6 cellular contexts compared by ENCODE assay signal in genomic region chr11:118998388-118998717, GRCh38. TPM values are rescaled to one million over a fixed set of nuclear protein-coding genes. Genes with fewer than 3 reads are reported as not detected.
A peak's percentile ranks its signal among the peaks of the same experiment; 100 is the strongest.
DNase-seq lines count a peak whose midpoint lies in the region; ATAC-seq, FAIRE-seq and TF ChIP-seq lines count a peak whose summit lies in the region.

No MANE protein-coding gene starts in this region.

- H4K20me1 ChIP-seq in SU-DHL-6 (ENCODE audit: low read depth, low read length) (no peaks in the 10 kb centered on the region), keratinocyte (ENCODE audit: control insufficient read depth, extremely low read depth, insufficient read depth, low read length) (no peaks in the 10 kb centered on the region)

- FAIRE-seq in keratinocyte (lab: Jason Lieb, UNC): no peak

- CTCF ChIA-PET in HEK293T (lab: Yijun Ruan, JAX): no interaction called here

- POLR2A ChIA-PET in HEK293T (lab: Yijun Ruan, JAX): interaction anchor here (0.8 to 2.0 kb wide), 7 partner anchors 14 to 76 kb away, joined by 3 to 15 read pairs (median 5); partner anchors contain the start of genes RPS25 and TRAPPC4

- H3K4me1 ChIP-seq in keratinocyte (ENCODE audit: control insufficient read depth, extremely low read depth, insufficient read depth, low read length): peaks cover 26% of the 10 kb centered on the region

- peak; percentile 13 for ATAC-seq in GM21825 (IDR thresholded peaks at IDR 0.05; ENCODE audit: unreplicated experiment)

- H3K4me3 ChIP-seq in SU-DHL-6 (ENCODE audit: insufficient read depth, low read length, poor library complexity, severe bottlenecking) (peak overlapping the region; percentile 73), keratinocyte (ENCODE audit: control insufficient read depth in 2 of 3, extremely low read depth in 1 of 3, insufficient read depth in 2 of 3, low read depth in 1 of 3, low read length in 3 of 3) (peak overlapping the region; percentile 60 to 95 (median 93))

- no peaks in the 10 kb centered on the region for H3K9me2 ChIP-seq in SU-DHL-6 (replicated peaks; ENCODE audit: insufficient read depth, low read length)

- H3K27me3 ChIP-seq in SU-DHL-6 (ENCODE audit: low read length) (no peaks in the 10 kb centered on the region), keratinocyte (ENCODE audit: control insufficient read depth, extremely low read depth, insufficient read depth, low read length) (no peaks in the 10 kb centered on the region)

- H3K9ac ChIP-seq in SU-DHL-6 (ENCODE audit: low read length) (peak overlapping the region; percentile 79), keratinocyte (ENCODE audit: control insufficient read depth, extremely low read depth, insufficient read depth, low read length) (peak overlapping the region; percentile 76)

- H2AFZ ChIP-seq in SU-DHL-6 (ENCODE audit: low read depth, low read length, severe bottlenecking) (peak overlapping the region; percentile 70), keratinocyte (ENCODE audit: control insufficient read depth, low read length) (peak overlapping the region; percentile 84)

- H3K79me2 ChIP-seq in SU-DHL-6 (ENCODE audit: insufficient read depth, low read length) (peaks cover 40% of the 10 kb centered on the region), keratinocyte (ENCODE audit: control insufficient read depth, insufficient read depth, low read length) (peaks cover 23% of the 10 kb centered on the region)

- H3K27ac ChIP-seq in SU-DHL-6 (ENCODE audit: low read depth, low read length) (peak overlapping the region; percentile 5; the same call in 1 of the 2 replicates), keratinocyte (ENCODE audit: control insufficient read depth, insufficient read depth, low read length) (peak overlapping the region; percentile 74)

- no peaks in the 10 kb centered on the region for H3K9me3 ChIP-seq in SU-DHL-6 (ENCODE audit: insufficient read depth, low read length)
- no peaks in the 10 kb centered on the region for H3K9me3 ChIP-seq in keratinocyte (ENCODE audit: control insufficient read depth, low read depth, low read length)

- H3K9me1 ChIP-seq in keratinocyte (ENCODE audit: control insufficient read depth, extremely low read depth, insufficient read depth, low read length): no peaks in the 10 kb centered on the region

- no peak for DNase-seq in keratinocyte (ENCODE audit: low read depth, low spot score)
- DNase-seq in RPMI8226: no peak
- DNase-seq in RKO (ENCODE audit: low spot score): no peak
- no peak for DNase-seq in HEK293T (ENCODE audit: extremely low spot score)

- no peaks in the 10 kb centered on the region for H3F3A ChIP-seq in SU-DHL-6 (ENCODE audit: insufficient read depth)

- TF ChIP-seq CTCF in SU-DHL-6 (IDR thresholded peaks at IDR 0.05; ENCODE audit: insufficient read depth, low read length, poor library complexity, severe bottlenecking) (no peak), keratinocyte (optimal IDR thresholded peaks at IDR 0.05 in 1 of 3, IDR thresholded peaks at IDR 0.05 in 1 of 3, conservative IDR thresholded peaks at IDR 0.05 in 1 of 3; ENCODE audit: extremely low read depth in 1 of 3, insufficient read depth in 2 of 3, low read length in 3 of 3) (no peak)

- dilution Hi-C loops in keratinocyte (cut with MboI; ENCODE audit: extremely low pct_ligation_motif_present, low sequenced_read_pairs): no loop called here

- H3K36me3 ChIP-seq in SU-DHL-6 (ENCODE audit: low read length) (0 out of 2 replicates have a peak, but pooled peaks cover 4% of the 10 kb centered on the region), keratinocyte (ENCODE audit: control insufficient read depth in 2 of 2, extremely low read depth in 1 of 2, insufficient read depth in 2 of 2, low read length in 2 of 2) (peaks cover 6 to 10% of the 10 kb centered on the region in 2 experiments)

- H3K4me2 ChIP-seq in SU-DHL-6 (ENCODE audit: low read depth, low read length, poor library complexity, severe bottlenecking): peak overlapping the region; percentile 74
- H3K4me2 ChIP-seq in keratinocyte (ENCODE audit: control insufficient read depth, extremely low read depth, insufficient read depth, low read depth, low read length): peak overlapping the region; percentile 98

TF ChIP-seq in HEK293T, 16 proteins besides CTCF, POLR2A, EP300 and RAD21:
- TF ChIP-seq ZNF384 (IDR thresholded peaks at IDR 0.05) (no peak), ELF4 (IDR thresholded peaks at IDR 0.05) (no peak), HDGF (IDR thresholded peaks at IDR 0.05; ENCODE audit: borderline replicate concordance) (no peak), NFRKB (IDR thresholded peaks at IDR 0.05) (no peak), SP1 (IDR thresholded peaks at IDR 0.05) (no peak), SUZ12 (IDR thresholded peaks at IDR 0.05) (no peak), PKNOX1 (IDR thresholded peaks at IDR 0.05) (no peak), ARNT (IDR thresholded peaks at IDR 0.05) (no peak), TARDBP (IDR thresholded peaks at IDR 0.05) (no peak), BHLHE40 (IDR thresholded peaks at IDR 0.05; ENCODE audit: borderline replicate concordance) (no peak), L3MBTL2 (conservative IDR thresholded peaks at IDR 0.05) (no peak; the same call in 1 of the 2 replicates), FOXM1 (IDR thresholded peaks at IDR 0.05; ENCODE audit: borderline replicate concordance) (no peak), FOXK2 (IDR thresholded peaks at IDR 0.05) (no peak), CTBP1 (IDR thresholded peaks at IDR 0.05; ENCODE audit: borderline replicate concordance) (no peak)

RNA-seq across cellular contexts. Expression of gene CENATAC, which starts 0.4 kb away (rescaled TPM):
- polyA plus RNA-seq in keratinocyte: 11.9 to 22.6 TPM (median 14.9 TPM) in 3 replicates
- polyA plus RNA-seq in keratinocyte (2011; ENCODE audit: low read depth): 18.2 TPM
- polyA plus RNA-seq in keratinocyte (2011; cell fraction: cytosol; rRNA removed): 2.7 and 3.6 TPM in 2 replicates
- 60.5 and 67.0 TPM in 2 replicates for polyA plus RNA-seq in keratinocyte (2011; cell fraction: nucleus; rRNA removed)
- polyA plus RNA-seq in keratinocyte (2012; ENCODE audit: low replicate concordance): 7.9 and 17.4 TPM in 2 replicates
- 4.3 to 27.3 TPM (median 16.1 TPM) in 3 replicates for polyA minus RNA-seq in keratinocyte
- polyA minus RNA-seq in keratinocyte (2011; cell fraction: cytosol; rRNA and poly(A)+ RNA removed): 2.7 TPM
- 23.1 and 42.0 TPM in 2 replicates for polyA minus RNA-seq in keratinocyte (2011; cell fraction: nucleus; rRNA and poly(A)+ RNA removed)

RNA-seq across cellular contexts. Expression of gene RPS25, which starts 19.8 kb away (rescaled TPM):
- polyA plus RNA-seq in keratinocyte: 650 to 2,463 TPM (median 978 TPM) in 3 replicates
- polyA plus RNA-seq in keratinocyte (2011; ENCODE audit: low read depth): 1,677 TPM
- polyA plus RNA-seq in keratinocyte (2011; cell fraction: cytosol; rRNA removed): 2,647 and 3,511 TPM in 2 replicates
- 639 and 1,109 TPM in 2 replicates for polyA plus RNA-seq in keratinocyte (2011; cell fraction: nucleus; rRNA removed)
- 932 and 1,579 TPM in 2 replicates for polyA plus RNA-seq in keratinocyte (2012; ENCODE audit: low replicate concordance)
- polyA minus RNA-seq in keratinocyte: 21.1 to 230 TPM (median 131 TPM) in 3 replicates
- polyA minus RNA-seq in keratinocyte (2011; cell fraction: cytosol; rRNA and poly(A)+ RNA removed): 460 TPM
- polyA minus RNA-seq in keratinocyte (2011; cell fraction: nucleus; rRNA and poly(A)+ RNA removed): 30.3 and 51.6 TPM in 2 replicates

RNA-seq across cellular contexts. Expression of gene TRAPPC4, which starts 20.2 kb away (rescaled TPM):
- polyA plus RNA-seq in keratinocyte: 113 to 121 TPM (median 119 TPM) in 3 replicates
- 39.0 TPM for polyA plus RNA-seq in keratinocyte (2011; ENCODE audit: low read depth)
- polyA plus RNA-seq in keratinocyte (2011; cell fraction: cytosol; rRNA removed): 94.7 and 148 TPM in 2 replicates
- 102 and 109 TPM in 2 replicates for polyA plus RNA-seq in keratinocyte (2011; cell fraction: nucleus; rRNA removed)
- polyA plus RNA-seq in keratinocyte (2012; ENCODE audit: low replicate concordance): 77.7 and 104 TPM in 2 replicates
- polyA minus RNA-seq in keratinocyte: 61.2 to 78.1 TPM (median 68.5 TPM) in 3 replicates
- polyA minus RNA-seq in keratinocyte (2011; cell fraction: cytosol; rRNA and poly(A)+ RNA removed): 26.9 TPM
- 25.5 and 29.6 TPM in 2 replicates for polyA minus RNA-seq in keratinocyte (2011; cell fraction: nucleus; rRNA and poly(A)+ RNA removed)

RNA-seq across cellular contexts. Expression of gene FOXR1, which starts 26.8 kb away (rescaled TPM):
- not detected in 3 replicates for polyA plus RNA-seq in keratinocyte
- not detected for polyA plus RNA-seq in keratinocyte (2011; ENCODE audit: low read depth)
- polyA plus RNA-seq in keratinocyte (2011; cell fraction: cytosol; rRNA removed): not detected in 2 replicates
- not detected in 2 replicates for polyA plus RNA-seq in keratinocyte (2011; cell fraction: nucleus; rRNA removed)
- not detected in 2 replicates for polyA plus RNA-seq in keratinocyte (2012; ENCODE audit: low replicate concordance)
- not detected in 3 replicates for polyA minus RNA-seq in keratinocyte
- polyA minus RNA-seq in keratinocyte (2011; cell fraction: cytosol; rRNA and poly(A)+ RNA removed): not detected
- not detected in 2 replicates for polyA minus RNA-seq in keratinocyte (2011; cell fraction: nucleus; rRNA and poly(A)+ RNA removed)

RNA-seq across cellular contexts. Expression of gene SLC37A4, which starts 32.3 kb away (rescaled TPM):
- polyA plus RNA-seq in keratinocyte: 17.0 to 25.0 TPM (median 20.2 TPM) in 3 replicates
- polyA plus RNA-seq in keratinocyte (2011; ENCODE audit: low read depth): 5.4 TPM
- polyA plus RNA-seq in keratinocyte (2011; cell fraction: cytosol; rRNA removed): 9.3 and 11.7 TPM in 2 replicates
- 38.3 and 38.4 TPM in 2 replicates for polyA plus RNA-seq in keratinocyte (2011; cell fraction: nucleus; rRNA removed)
- polyA plus RNA-seq in keratinocyte (2012; ENCODE audit: low replicate concordance): 10.2 and 14.9 TPM in 2 replicates
- polyA minus RNA-seq in keratinocyte: 29.9 to 39.6 TPM (median 30.5 TPM) in 3 replicates
- 11.5 TPM for polyA minus RNA-seq in keratinocyte (2011; cell fraction: cytosol; rRNA and poly(A)+ RNA removed)
- 11.9 and 14.5 TPM in 2 replicates for polyA minus RNA-seq in keratinocyte (2011; cell fraction: nucleus; rRNA and poly(A)+ RNA removed)
